In genomic region chr3:94293793-94294195, GRCh38 we compare ENCODE assay signal across 1 cellular context.
A peak's percentile ranks its signal among the peaks of the same experiment; 100 is the strongest.
TF ChIP-seq lines count a peak whose summit lies in the region.

No MANE protein-coding gene starts in this region.

TF ChIP-seq in HEK293, 187 proteins besides CTCF, POLR2A, EP300 and RAD21 (continued from another document and continues in another):
- peak; percentile 39; the same call in 1 of the 2 replicates for TF ChIP-seq ZBTB8A (tag by site-specific recombination; IDR thresholded peaks at IDR 0.05)
- peak; percentile 38; the same call in 1 of the 2 replicates for TF ChIP-seq ZBTB17 (tag by site-specific recombination; IDR thresholded peaks at IDR 0.05)
- TF ChIP-seq, protein P1, sequence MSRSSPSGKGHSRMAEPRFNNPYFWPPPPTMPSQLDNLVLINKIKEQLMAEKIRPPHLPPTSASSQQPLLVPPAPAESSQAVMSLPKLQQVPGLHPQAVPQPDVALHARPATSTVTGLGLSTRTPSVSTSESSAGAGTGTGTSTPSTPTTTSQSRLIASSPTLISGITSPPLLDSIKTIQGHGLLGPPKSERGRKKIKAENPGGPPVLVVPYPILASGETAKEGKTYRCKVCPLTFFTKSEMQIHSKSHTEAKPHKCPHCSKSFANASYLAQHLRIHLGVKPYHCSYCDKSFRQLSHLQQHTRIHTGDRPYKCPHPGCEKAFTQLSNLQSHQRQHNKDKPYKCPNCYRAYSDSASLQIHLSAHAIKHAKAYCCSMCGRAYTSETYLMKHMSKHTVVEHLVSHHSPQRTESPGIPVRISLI (tag by site-specific recombination; IDR thresholded peaks at IDR 0.05), result peak; percentile 93
- TF ChIP-seq, protein P2, sequence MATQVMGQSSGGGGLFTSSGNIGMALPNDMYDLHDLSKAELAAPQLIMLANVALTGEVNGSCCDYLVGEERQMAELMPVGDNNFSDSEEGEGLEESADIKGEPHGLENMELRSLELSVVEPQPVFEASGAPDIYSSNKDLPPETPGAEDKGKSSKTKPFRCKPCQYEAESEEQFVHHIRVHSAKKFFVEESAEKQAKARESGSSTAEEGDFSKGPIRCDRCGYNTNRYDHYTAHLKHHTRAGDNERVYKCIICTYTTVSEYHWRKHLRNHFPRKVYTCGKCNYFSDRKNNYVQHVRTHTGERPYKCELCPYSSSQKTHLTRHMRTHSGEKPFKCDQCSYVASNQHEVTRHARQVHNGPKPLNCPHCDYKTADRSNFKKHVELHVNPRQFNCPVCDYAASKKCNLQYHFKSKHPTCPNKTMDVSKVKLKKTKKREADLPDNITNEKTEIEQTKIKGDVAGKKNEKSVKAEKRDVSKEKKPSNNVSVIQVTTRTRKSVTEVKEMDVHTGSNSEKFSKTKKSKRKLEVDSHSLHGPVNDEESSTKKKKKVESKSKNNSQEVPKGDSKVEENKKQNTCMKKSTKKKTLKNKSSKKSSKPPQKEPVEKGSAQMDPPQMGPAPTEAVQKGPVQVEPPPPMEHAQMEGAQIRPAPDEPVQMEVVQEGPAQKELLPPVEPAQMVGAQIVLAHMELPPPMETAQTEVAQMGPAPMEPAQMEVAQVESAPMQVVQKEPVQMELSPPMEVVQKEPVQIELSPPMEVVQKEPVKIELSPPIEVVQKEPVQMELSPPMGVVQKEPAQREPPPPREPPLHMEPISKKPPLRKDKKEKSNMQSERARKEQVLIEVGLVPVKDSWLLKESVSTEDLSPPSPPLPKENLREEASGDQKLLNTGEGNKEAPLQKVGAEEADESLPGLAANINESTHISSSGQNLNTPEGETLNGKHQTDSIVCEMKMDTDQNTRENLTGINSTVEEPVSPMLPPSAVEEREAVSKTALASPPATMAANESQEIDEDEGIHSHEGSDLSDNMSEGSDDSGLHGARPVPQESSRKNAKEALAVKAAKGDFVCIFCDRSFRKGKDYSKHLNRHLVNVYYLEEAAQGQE (tag by site-specific recombination; IDR thresholded peaks at IDR 0.05), result no peak
- peak; percentile 97 for TF ChIP-seq ZNF843 (tag by site-specific recombination; IDR thresholded peaks at IDR 0.05)
- TF ChIP-seq, protein P3, sequence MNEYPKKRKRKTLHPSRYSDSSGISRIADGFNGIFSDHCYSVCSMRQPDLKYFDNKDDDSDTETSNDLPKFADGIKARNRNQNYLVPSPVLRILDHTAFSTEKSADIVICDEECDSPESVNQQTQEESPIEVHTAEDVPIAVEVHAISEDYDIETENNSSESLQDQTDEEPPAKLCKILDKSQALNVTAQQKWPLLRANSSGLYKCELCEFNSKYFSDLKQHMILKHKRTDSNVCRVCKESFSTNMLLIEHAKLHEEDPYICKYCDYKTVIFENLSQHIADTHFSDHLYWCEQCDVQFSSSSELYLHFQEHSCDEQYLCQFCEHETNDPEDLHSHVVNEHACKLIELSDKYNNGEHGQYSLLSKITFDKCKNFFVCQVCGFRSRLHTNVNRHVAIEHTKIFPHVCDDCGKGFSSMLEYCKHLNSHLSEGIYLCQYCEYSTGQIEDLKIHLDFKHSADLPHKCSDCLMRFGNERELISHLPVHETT (tag by site-specific recombination; IDR thresholded peaks at IDR 0.05), result no peak
- TF ChIP-seq ZFP69B (tag by site-specific recombination; IDR thresholded peaks at IDR 0.05), result peak; percentile 51; the same call in 1 of the 2 replicates
- TF ChIP-seq OVOL3 (tag by site-specific recombination; IDR thresholded peaks at IDR 0.05), result peak; percentile 91; the same call in 1 of the 2 replicates
- TF ChIP-seq, protein P4, sequence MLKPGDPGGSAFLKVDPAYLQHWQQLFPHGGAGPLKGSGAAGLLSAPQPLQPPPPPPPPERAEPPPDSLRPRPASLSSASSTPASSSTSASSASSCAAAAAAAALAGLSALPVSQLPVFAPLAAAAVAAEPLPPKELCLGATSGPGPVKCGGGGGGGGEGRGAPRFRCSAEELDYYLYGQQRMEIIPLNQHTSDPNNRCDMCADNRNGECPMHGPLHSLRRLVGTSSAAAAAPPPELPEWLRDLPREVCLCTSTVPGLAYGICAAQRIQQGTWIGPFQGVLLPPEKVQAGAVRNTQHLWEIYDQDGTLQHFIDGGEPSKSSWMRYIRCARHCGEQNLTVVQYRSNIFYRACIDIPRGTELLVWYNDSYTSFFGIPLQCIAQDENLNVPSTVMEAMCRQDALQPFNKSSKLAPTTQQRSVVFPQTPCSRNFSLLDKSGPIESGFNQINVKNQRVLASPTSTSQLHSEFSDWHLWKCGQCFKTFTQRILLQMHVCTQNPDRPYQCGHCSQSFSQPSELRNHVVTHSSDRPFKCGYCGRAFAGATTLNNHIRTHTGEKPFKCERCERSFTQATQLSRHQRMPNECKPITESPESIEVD (tag by site-specific recombination; IDR thresholded peaks at IDR 0.05), result peak; percentile 82
- TF ChIP-seq ZBTB48 (tag by site-specific recombination; IDR thresholded peaks at IDR 0.05), result 0 out of 2 replicates have a peak, but pooled peaks have one; percentile 37
- TF ChIP-seq ATF2 (tag by site-specific recombination; IDR thresholded peaks at IDR 0.05; ENCODE audit: low read depth), result peak; percentile 39; the same call in 1 of the 2 replicates
- peak; percentile 83 for TF ChIP-seq KLF8 (tag by site-specific recombination; IDR thresholded peaks at IDR 0.05)
- TF ChIP-seq SCRT1 (tag by site-specific recombination; IDR thresholded peaks at IDR 0.05; ENCODE audit: borderline replicate concordance), result peak; percentile 95
- TF ChIP-seq ZBTB21 (tag by site-specific recombination; IDR thresholded peaks at IDR 0.05), result peak; percentile 35; the same call in 1 of the 2 replicates
- TF ChIP-seq, protein P5, sequence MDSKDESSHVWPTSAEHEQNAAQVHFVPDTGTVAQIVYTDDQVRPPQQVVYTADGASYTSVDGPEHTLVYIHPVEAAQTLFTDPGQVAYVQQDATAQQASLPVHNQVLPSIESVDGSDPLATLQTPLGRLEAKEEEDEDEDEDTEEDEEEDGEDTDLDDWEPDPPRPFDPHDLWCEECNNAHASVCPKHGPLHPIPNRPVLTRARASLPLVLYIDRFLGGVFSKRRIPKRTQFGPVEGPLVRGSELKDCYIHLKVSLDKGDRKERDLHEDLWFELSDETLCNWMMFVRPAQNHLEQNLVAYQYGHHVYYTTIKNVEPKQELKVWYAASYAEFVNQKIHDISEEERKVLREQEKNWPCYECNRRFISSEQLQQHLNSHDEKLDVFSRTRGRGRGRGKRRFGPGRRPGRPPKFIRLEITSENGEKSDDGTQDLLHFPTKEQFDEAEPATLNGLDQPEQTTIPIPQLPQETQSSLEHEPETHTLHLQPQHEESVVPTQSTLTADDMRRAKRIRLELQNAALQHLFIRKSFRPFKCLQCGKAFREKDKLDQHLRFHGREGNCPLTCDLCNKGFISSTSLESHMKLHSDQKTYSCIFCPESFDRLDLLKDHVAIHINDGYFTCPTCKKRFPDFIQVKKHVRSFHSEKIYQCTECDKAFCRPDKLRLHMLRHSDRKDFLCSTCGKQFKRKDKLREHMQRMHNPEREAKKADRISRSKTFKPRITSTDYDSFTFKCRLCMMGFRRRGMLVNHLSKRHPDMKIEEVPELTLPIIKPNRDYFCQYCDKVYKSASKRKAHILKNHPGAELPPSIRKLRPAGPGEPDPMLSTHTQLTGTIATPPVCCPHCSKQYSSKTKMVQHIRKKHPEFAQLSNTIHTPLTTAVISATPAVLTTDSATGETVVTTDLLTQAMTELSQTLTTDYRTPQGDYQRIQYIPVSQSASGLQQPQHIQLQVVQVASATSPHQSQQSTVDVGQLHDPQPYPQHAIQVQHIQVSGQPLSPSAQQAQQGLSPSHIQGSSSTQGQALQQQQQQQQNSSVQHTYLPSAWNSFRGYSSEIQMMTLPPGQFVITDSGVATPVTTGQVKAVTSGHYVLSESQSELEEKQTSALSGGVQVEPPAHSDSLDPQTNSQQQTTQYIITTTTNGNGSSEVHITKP (tag by site-specific recombination; IDR thresholded peaks at IDR 0.05), result peak; percentile 70
- peak; percentile 76 for TF ChIP-seq ZEB2 (tag by site-specific recombination; IDR thresholded peaks at IDR 0.05)
- TF ChIP-seq ZNF449 (tag by site-specific recombination; IDR thresholded peaks at IDR 0.05), result peak; percentile 78; the same call in 1 of the 2 replicates
- TF ChIP-seq ZNF580 (tag by site-specific recombination; IDR thresholded peaks at IDR 0.05), result peak; percentile 21; the same call in 1 of the 2 replicates
- no peak for TF ChIP-seq ZNF548 (tag by site-specific recombination; IDR thresholded peaks at IDR 0.05)
- no peak for TF ChIP-seq ZNF157 (tag by site-specific recombination; IDR thresholded peaks at IDR 0.05)
- peak; percentile 84 for TF ChIP-seq WT1 (tag by site-specific recombination; IDR thresholded peaks at IDR 0.05)
- peak; percentile 89 for TF ChIP-seq TSHZ1 (tag by site-specific recombination; IDR thresholded peaks at IDR 0.05; ENCODE audit: borderline replicate concordance)
- TF ChIP-seq ZNF692 (tag by site-specific recombination; IDR thresholded peaks at IDR 0.05), result 0 out of 2 replicates have a peak, but pooled peaks have one; percentile 19
- peak; percentile 82 for TF ChIP-seq INSM2 (tag by site-specific recombination; IDR thresholded peaks at IDR 0.05)
- TF ChIP-seq ZNF18 (tag by site-specific recombination; IDR thresholded peaks at IDR 0.05), result peak; percentile 49; the same call in 1 of the 2 replicates
- no peak for TF ChIP-seq GLI4 (tag by site-specific recombination; IDR thresholded peaks at IDR 0.05)
